ENCODE assay signal across 18 cellular contexts in the genomic region with DNA sequence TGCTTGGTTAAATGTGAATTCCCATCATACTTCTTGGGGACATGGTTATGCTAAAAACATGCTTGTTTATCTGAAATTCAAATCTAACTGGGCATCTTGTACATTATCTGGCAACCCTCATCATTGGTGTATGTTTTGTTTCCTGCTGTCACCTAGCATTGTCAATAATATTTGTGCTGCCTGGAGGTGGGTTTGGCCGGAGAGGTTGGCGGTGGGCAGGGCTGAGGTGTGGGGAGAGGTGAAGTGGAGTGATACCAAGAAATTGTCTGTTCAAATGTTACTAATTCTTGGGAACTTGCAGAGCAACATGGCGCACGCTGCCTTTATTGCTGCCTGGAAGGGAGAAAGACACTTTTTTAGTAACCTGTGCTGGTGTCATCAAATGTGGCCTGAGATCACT.
A peak's percentile ranks its signal among the peaks of the same experiment; 100 is the strongest.
DNase-seq lines count a peak whose midpoint lies in the region; ATAC-seq and TF ChIP-seq lines count a peak whose summit lies in the region.
"Had no signal": no experiment of that assay in that cellular context is flagged by ENCODE, and none has a peak within 500 bp of the region (broad histone marks: within the 10 kb centered on the region; RNA-seq: fewer than 3 reads in every experiment).

No MANE protein-coding gene starts in this region.

- no peak overlapping the region for H2AFZ ChIP-seq in H9 (ENCODE audit: low read length)
- peak overlapping the region; percentile 46 for H2AFZ ChIP-seq in PC-3 (ENCODE audit: low read length)
- H2AFZ ChIP-seq in neural progenitor cell (replicated peaks): no peak overlapping the region

- H2BK20ac ChIP-seq in H9 (ENCODE audit: low read depth, low read length, poor library complexity, severe bottlenecking): no peak overlapping the region

- no peak overlapping the region for H4K91ac ChIP-seq in H9 (ENCODE audit: insufficient read length, low read depth, low read length)

- H3K79me2 ChIP-seq in H9 (ENCODE audit: insufficient read depth, low read length) (no peaks in the 10 kb centered on the region), PC-3 (ENCODE audit: low read length) (no peaks in the 10 kb centered on the region), neural progenitor cell (ENCODE audit: low read depth) (no peaks in the 10 kb centered on the region)

- no peak overlapping the region for H2BK15ac ChIP-seq in H9 (ENCODE audit: low read depth, low read length)

- H3K27me3 ChIP-seq in H9 (ENCODE audit: insufficient read depth, low read length) (peaks cover 2% of the 10 kb centered on the region; the same call in 1 of the 2 replicates), PC-3 (ENCODE audit: low read length) (no peaks in the 10 kb centered on the region), neural progenitor cell (no peaks in the 10 kb centered on the region)
- H3K27me3 ChIP-seq: right atrium auricular region, uterus had no signal

- ATAC-seq in GM18858 (IDR thresholded peaks at IDR 0.05; ENCODE audit: unreplicated experiment) (peak; percentile 1), PC-3 (peak; percentile 42)
- ATAC-seq: stimulated activated memory B cell treated with anti-CD40 and anti-IgM and Interleukin-4, amounts not matched to agents 10 μg/mL and 1 μg/mL and 100 μg/mL, for 72 hours had no signal

- H3K56ac ChIP-seq in H9 (ENCODE audit: insufficient read length, low read depth, low read length): no peak overlapping the region

- H3K4me3 ChIP-seq in PC-3 (ENCODE audit: low read length) (peak overlapping the region; percentile 8; the same call in 1 of the 2 replicates), neural progenitor cell (no peak overlapping the region)
- H3K4me3 ChIP-seq: lung, right atrium auricular region, uterus had no signal

- intact Hi-C loops in PC-3 (cut with micrococcal nuclease): loop anchor here (5.0 kb wide), 1 partner anchor 280 kb away; the partner anchor contains the start of gene VRK1

- no peak overlapping the region for H2BK12ac ChIP-seq in H9 (ENCODE audit: insufficient read length, low read depth, low read length)

- no peak for TF ChIP-seq CTCF in H9 (conservative IDR thresholded peaks at IDR 0.05)
- TF ChIP-seq CTCF in PC-3 (conservative IDR thresholded peaks at IDR 0.05; ENCODE audit: low read depth, low read length): no peak
- no peak for TF ChIP-seq CTCF in neural progenitor cell (IDR thresholded peaks at IDR 0.05)

- H3K23me2 ChIP-seq in H9 (ENCODE audit: insufficient read length, low read depth, low read length, poor library complexity, severe bottlenecking): no peaks in the 10 kb centered on the region

- H3K4me3 Mint-ChIP-seq in H9: no peak overlapping the region
- H3K4me3 Mint-ChIP-seq in neural progenitor cell: no peak overlapping the region
- H3K4me3 Mint-ChIP-seq: stimulated activated memory B cell treated with anti-CD40 and anti-IgM and Interleukin-4, amounts not matched to agents 10 μg/mL and 1 μg/mL and 100 μg/mL, for 72 hours had no signal

- WGBS in H9 (ENCODE audit: extremely low coverage, insufficient read length, low lambda C conversion rate): no CpG with 5 or more reads among the region's 4 CpGs

- no peak overlapping the region for H3K9ac ChIP-seq in H9 (ENCODE audit: extremely low read depth, insufficient read length, low read length)
- peak overlapping the region; percentile 77 for H3K9ac ChIP-seq in PC-3 (ENCODE audit: low read length)
- H3K9ac ChIP-seq in neural progenitor cell: no peak overlapping the region
- H3K9ac ChIP-seq: KMS-11 had no signal

- H3K36me3 Mint-ChIP-seq in H9 (ENCODE audit: insufficient read depth in 1 of 3, low read depth in 3 of 3) (peaks cover 0 to 8% (median 0%) of the 10 kb centered on the region in 3 experiments; a peak in 2 of 7 replicates), neural progenitor cell (no peaks in the 10 kb centered on the region)
- H3K36me3 Mint-ChIP-seq: stimulated activated memory B cell treated with anti-CD40 and anti-IgM and Interleukin-4, amounts not matched to agents 10 μg/mL and 1 μg/mL and 100 μg/mL, for 72 hours had no signal

- H3K4me1 ChIP-seq in H9 (ENCODE audit: insufficient read depth, low read length): no peaks in the 10 kb centered on the region
- H3K4me1 ChIP-seq in PC-3 (ENCODE audit: insufficient read depth, low read length): peaks cover 22% of the 10 kb centered on the region
- H3K4me1 ChIP-seq in neural progenitor cell: peaks cover 12% of the 10 kb centered on the region
- H3K4me1 ChIP-seq: right atrium auricular region, uterus had no signal

- H3K4me2 ChIP-seq in H9 (ENCODE audit: insufficient read depth, insufficient read length, low read length) (no peak overlapping the region), PC-3 (ENCODE audit: low read length) (peak overlapping the region; percentile 56), neural progenitor cell (peak overlapping the region; percentile 34)
- H3K4me2 ChIP-seq: KMS-11 had no signal

- H3K9me2 ChIP-seq in PC-3 (replicated peaks; ENCODE audit: low read length): no peaks in the 10 kb centered on the region

- H2AK5ac ChIP-seq in H9 (ENCODE audit: insufficient read length, low read length): no peak overlapping the region

- CTCF ChIA-PET in PC-3 (lab: Charles Lee): interaction anchor here (0.5 kb wide), 1 partner anchor 30 kb away, joined by 3 read pairs; no protein-coding TSS in a partner anchor

- H3T11ph ChIP-seq in H9 (ENCODE audit: low read length): no peak overlapping the region

- H2BK5ac ChIP-seq in H9 (ENCODE audit: insufficient read length, low read length): no peak overlapping the region

- H3K4ac ChIP-seq in H9 (ENCODE audit: low read depth, low read length): no peak overlapping the region

- H3K27ac ChIP-seq in H9 (ENCODE audit: insufficient read length, low read depth, low read length) (no peak overlapping the region), PC-3 (ENCODE audit: low read length) (peak overlapping the region; percentile 95), neural progenitor cell (no peak overlapping the region)
- H3K27ac ChIP-seq: HL-60, KMS-11, right atrium auricular region, uterus had no signal

- H3F3A ChIP-seq in PC-3 (ENCODE audit: low read length, unreplicated experiment) (no peaks in the 10 kb centered on the region), neural progenitor cell (ENCODE audit: low read depth) (peaks cover 10% of the 10 kb centered on the region)

- H3K4me1 Mint-ChIP-seq in H9 (peaks cover 0 to 10% of the 10 kb centered on the region in 2 experiments; a peak in 1 of 4 replicates), neural progenitor cell (peaks cover 23% of the 10 kb centered on the region)

- H4K5ac ChIP-seq in H9 (ENCODE audit: insufficient read length, low read depth, low read length): peak overlapping the region; percentile 36

- no peak overlapping the region for H2BK120ac ChIP-seq in H9 (ENCODE audit: low read depth, low read length, poor library complexity, severe bottlenecking)

- BruUV-seq in PC-3 (replicated peaks; lab: Mats Ljungman, UMichigan): no TSS peak

- no peak overlapping the region for H3K23ac ChIP-seq in H9 (ENCODE audit: insufficient read length, low read depth, low read length)

- POLR2A ChIA-PET in PC-3 (lab: Charles Lee; ENCODE audit: unreplicated experiment): interaction anchor here (0.5 kb wide), 2 partner anchors 30 to 138 kb away, joined by 3 read pairs; no protein-coding TSS in a partner anchor

- no peak for DNase-seq in H9
- DNase-seq in PC-3: no peak
- no peak for DNase-seq in neural progenitor cell (ENCODE audit: low spot score)
- no peak for DNase-seq in iPS-NIHi7 (ENCODE audit: extremely low spot score)
- DNase-seq in OCI-M2 (lab: John Stamatoyannopoulos, UW; ENCODE audit: unreplicated experiment): no peak
- DNase-seq in RPMI8226: no peak
- DNase-seq: activated CD4-positive, alpha-beta T cell treated with anti-CD3 and anti-CD28 coated beads, Interleukin-2, amount 50 U/mL, for 1 hour; activated effector memory CD4-positive, alpha-beta T cell treated with Interleukin-2 at 50 U/mL for 16 hours; NCI-H1436 treated with DMSO at 0.1 percent for 48 hours; NCI-H510A; stimulated activated CD4-positive, alpha-beta T cell treated with anti-CD3 and anti-CD28 coated beads, Interleukin-4, amount 100 ng/mL, for 4 hours had no signal

- no peak overlapping the region for H3K18ac ChIP-seq in H9 (ENCODE audit: insufficient read length, low read depth, low read length)

- no peaks in the 10 kb centered on the region for H3K9me3 ChIP-seq in H9 (ENCODE audit: control insufficient read depth, low read depth, low read length)
- H3K9me3 ChIP-seq in PC-3 (ENCODE audit: low read length): no peaks in the 10 kb centered on the region
- no peaks in the 10 kb centered on the region for H3K9me3 ChIP-seq in neural progenitor cell (ENCODE audit: low read depth)
- H3K9me3 ChIP-seq: right atrium auricular region, uterus had no signal

- no peak overlapping the region for H4K8ac ChIP-seq in H9 (replicated peaks; ENCODE audit: insufficient read length, low read depth, low read length)

- no peaks in the 10 kb centered on the region for H3K79me1 ChIP-seq in H9 (ENCODE audit: insufficient read depth, low read depth, low read length, poor library complexity, severe bottlenecking)

- H3K27me3 Mint-ChIP-seq in H9 (ENCODE audit: low read depth): no peaks in the 10 kb centered on the region; the same call in 1 of the 2 replicates
- H3K27me3 Mint-ChIP-seq in neural progenitor cell (ENCODE audit: insufficient read depth, low read depth): peaks cover 7% of the 10 kb centered on the region
- H3K27me3 Mint-ChIP-seq: stimulated activated memory B cell treated with anti-CD40 and anti-IgM and Interleukin-4, amounts not matched to agents 10 μg/mL and 1 μg/mL and 100 μg/mL, for 72 hours had no signal

- H3K27ac Mint-ChIP-seq in H9 (peak overlapping the region in 1 of 3 experiments; percentile 46; a peak in 1 of 7 replicates), neural progenitor cell (peak overlapping the region; percentile 79)
- H3K27ac Mint-ChIP-seq: stimulated activated memory B cell treated with anti-CD40 and anti-IgM and Interleukin-4, amounts not matched to agents 10 μg/mL and 1 μg/mL and 100 μg/mL, for 72 hours had no signal

- peaks cover 0 to 2% of the 10 kb centered on the region in 2 experiments; a peak in 2 of 5 replicates for H3K9me3 Mint-ChIP-seq in H9
- H3K9me3 Mint-ChIP-seq in neural progenitor cell: no peaks in the 10 kb centered on the region

- H4K20me1 ChIP-seq in H9 (ENCODE audit: control insufficient read depth, insufficient read depth, insufficient read length): no peaks in the 10 kb centered on the region
- no peaks in the 10 kb centered on the region for H4K20me1 ChIP-seq in PC-3 (ENCODE audit: low read length)
- no peaks in the 10 kb centered on the region for H4K20me1 ChIP-seq in neural progenitor cell (ENCODE audit: low read depth)

- H3K36me3 ChIP-seq in PC-3 (ENCODE audit: low read depth, low read length): no peaks in the 10 kb centered on the region
- no peaks in the 10 kb centered on the region for H3K36me3 ChIP-seq in neural progenitor cell
- H3K36me3 ChIP-seq: right atrium auricular region, uterus had no signal

- H3K14ac ChIP-seq in H9 (ENCODE audit: insufficient read depth, low read length): no peak overlapping the region
